In genomic region chr20:23358563-23358906, GRCh38 we compare ENCODE assay signal across 8 cellular contexts. TPM values are rescaled to one million over a fixed set of nuclear protein-coding genes. Genes with fewer than 3 reads are reported as not detected.
A peak's percentile ranks its signal among the peaks of the same experiment; 100 is the strongest.
DNase-seq lines count a peak whose midpoint lies in the region; ATAC-seq and TF ChIP-seq lines count a peak whose summit lies in the region.

No MANE protein-coding gene starts in this region.

- no peaks in the 10 kb centered on the region for H3K9me3 ChIP-seq in heart left ventricle

- no peak for DNase-seq in heart left ventricle
- DNase-seq in left cardiac atrium, result no peak
- no peak for DNase-seq in astrocyte of the spinal cord (ENCODE audit: low read depth, low spot score)
- DNase-seq in memory B cell (ENCODE audit: low spot score in 2 of 2), result no peak
- DNase-seq in type B pancreatic cell (ENCODE audit: extremely low spot score, unreplicated experiment), result no peak
- no peak for DNase-seq in superior temporal gyrus (ENCODE audit: extremely low spot score)

- intact Hi-C loops in heart left ventricle (cut with DNase I), result loop anchor here in 3 of 10 donors (1.0 to 10.0 kb wide), 4 partner anchors 8 to 246 kb away; partner anchors contain the start of genes CST9 (in 1 of the 3), NAPB (in 1 of the 3) and NXT1 (in 1 of the 3)
- intact Hi-C loops in left cardiac atrium (cut with DNase I), result no loop called here

- H3K4me1 Mint-ChIP-seq in memory B cell (peaks cover 12% of the 10 kb centered on the region), type B pancreatic cell (ENCODE audit: unreplicated experiment) (peaks cover 15% of the 10 kb centered on the region)

- no peaks in the 10 kb centered on the region for H3K27me3 ChIP-seq in heart left ventricle

- no peaks in the 10 kb centered on the region for H3K9me3 Mint-ChIP-seq in memory B cell
- no peaks in the 10 kb centered on the region for H3K9me3 Mint-ChIP-seq in type B pancreatic cell

- ATAC-seq in heart left ventricle, result no peak
- no peak for ATAC-seq in left cardiac atrium
- no peak for ATAC-seq in memory B cell (ENCODE audit: low read depth)
- ATAC-seq in HG03025 (IDR thresholded peaks at IDR 0.05; ENCODE audit: low FRiP score, unreplicated experiment), result no peak
- ATAC-seq in GM18502 (IDR thresholded peaks at IDR 0.05; ENCODE audit: poor library complexity, unreplicated experiment), result no peak

- TF ChIP-seq CTCF in heart left ventricle (IDR thresholded peaks at IDR 0.05), result peak in 1 of 12 donors; percentile 10
- TF ChIP-seq CTCF in astrocyte of the spinal cord (IDR thresholded peaks at IDR 0.05; ENCODE audit: low read depth, low read length), result no peak
- TF ChIP-seq CTCF in type B pancreatic cell (conservative IDR thresholded peaks at IDR 0.05), result no peak

- H3K27ac Mint-ChIP-seq in memory B cell (peak overlapping the region; percentile 98), type B pancreatic cell (peak overlapping the region; percentile 98)

- peak overlapping the region in 11 of 12 donors; percentile 95 to 100 (median 97) for H3K27ac ChIP-seq in heart left ventricle

- in situ Hi-C loops in astrocyte of the spinal cord (cut with HindIII; ENCODE audit: low sequenced_read_pairs), result no loop called here

- H3K4me1 ChIP-seq in heart left ventricle, result peaks cover 3 to 56% (median 34%) of the 10 kb centered on the region in 12 donors

- H3K36me3 Mint-ChIP-seq in memory B cell (no peaks in the 10 kb centered on the region), type B pancreatic cell (peaks cover 4% of the 10 kb centered on the region)

- peak overlapping the region; percentile 95 for H3K4me3 Mint-ChIP-seq in memory B cell
- peak overlapping the region; percentile 94 for H3K4me3 Mint-ChIP-seq in type B pancreatic cell

- H3K4me3 ChIP-seq in heart left ventricle, result peak overlapping the region in 11 of 12 donors; percentile 46 to 84 (median 70)
- peak overlapping the region; percentile 21 for H3K4me3 ChIP-seq in astrocyte of the spinal cord (ENCODE audit: low read depth, low read length)

- 18 to 30% (median 20%) methylated on average over 6 of the region's 6 CpGs for WGBS in heart left ventricle, 4 donors

- no peak for TF ChIP-seq POLR2A in heart left ventricle (IDR thresholded peaks at IDR 0.05)

- peaks cover 0 to 22% (median 17%) of the 10 kb centered on the region in 9 donors for H3K36me3 ChIP-seq in heart left ventricle

- H3K27me3 Mint-ChIP-seq in memory B cell (no peaks in the 10 kb centered on the region), type B pancreatic cell (no peaks in the 10 kb centered on the region)

RNA-seq across cellular contexts. Expression of gene GZF1, which starts 3.4 kb away (rescaled TPM):
- total RNA-seq in heart left ventricle (10 to 100 TPM; 16.5 to 34.6 (median 27.9) TPM), left cardiac atrium (10 to 100 TPM; 12.9 to 18.7 TPM), type B pancreatic cell (ENCODE audit: low replicate concordance) (13.4 and 14.4 TPM in 2 replicates)
- 10 to 100 TPM in 1 of 2 donors, 1 to 10 TPM in 1; 8.6 to 15.2 TPM for polyA plus RNA-seq in heart left ventricle

RNA-seq across cellular contexts. Expression of gene NXT1, which starts 7.9 kb away (rescaled TPM):
- total RNA-seq in heart left ventricle (10 to 100 TPM in 3 of 9 donors, 1 to 10 TPM in 6; 4.2 to 13.8 (median 9.1) TPM), left cardiac atrium (10 to 100 TPM in 1 of 2 donors, 1 to 10 TPM in 1; 9.3 to 14.1 TPM), type B pancreatic cell (ENCODE audit: low replicate concordance) (22.3 and 25.7 TPM in 2 replicates)
- 10 to 100 TPM in 1 of 2 donors, 1 to 10 TPM in 1; 5.7 to 20.1 TPM for polyA plus RNA-seq in heart left ventricle
